ENCODE assay signal across 8 cellular contexts in genomic region chr21:45592208-45592619, GRCh38. TPM values are rescaled to one million over a fixed set of nuclear protein-coding genes. Genes with fewer than 3 reads are reported as not detected.
A peak's percentile ranks its signal among the peaks of the same experiment; 100 is the strongest.
DNase-seq lines count a peak whose midpoint lies in the region; ATAC-seq and TF ChIP-seq lines count a peak whose summit lies in the region.

No MANE protein-coding gene starts in this region.

- no CpG with 5 or more reads among the region's 3 CpGs for WGBS in mesendoderm (ENCODE audit: extremely low coverage, insufficient coverage, low lambda C conversion rate)

- H2BK5ac ChIP-seq in mesendoderm (ENCODE audit: low read length), result no peak overlapping the region

- H3K27me3 Mint-ChIP-seq in stimulated activated naive CD8-positive, alpha-beta T cell treated with anti-CD3 and anti-CD28 coated beads, Interleukin-15, Interleukin-2, amounts not matched to agents 100 ng/mL and 50 ng/mL, for 24 hours, result peaks cover 19% of the 10 kb centered on the region

- H3K4me2 ChIP-seq in mesendoderm (ENCODE audit: low read length), result no peak overlapping the region

- H2AK5ac ChIP-seq in mesendoderm (ENCODE audit: low read length), result no peak overlapping the region

- H3K4ac ChIP-seq in mesendoderm (ENCODE audit: low read depth, low read length), result no peak overlapping the region

- no peak overlapping the region for H3K9ac ChIP-seq in mesendoderm (ENCODE audit: low read length)

- peaks cover 16% of the 10 kb centered on the region for H3K4me1 Mint-ChIP-seq in stimulated activated naive CD8-positive, alpha-beta T cell treated with anti-CD3 and anti-CD28 coated beads, Interleukin-15, Interleukin-2, amounts not matched to agents 100 ng/mL and 50 ng/mL, for 24 hours (ENCODE audit: low read depth)

- DNase-seq in GM10266 (ENCODE audit: extremely low spot score) (peak; percentile 90), iris pigment epithelial cell (ENCODE audit: low read depth) (peak; percentile 11), mucosa of gallbladder (ENCODE audit: low spot score) (no peak), NCI-H2227 treated with DMSO at 0.1 percent for 48 hours (lab: John Stamatoyannopoulos, UW) (no peak), mesendoderm (no peak)
- peak; percentile 64 for DNase-seq in activated CD4-positive, alpha-beta T cell treated with anti-CD3 and anti-CD28 coated beads, Interleukin-2, amount 50 U/mL, for 1 hour

- no peak overlapping the region for H3K18ac ChIP-seq in mesendoderm (ENCODE audit: low read length)

- no peak overlapping the region for H4K5ac ChIP-seq in mesendoderm (ENCODE audit: low read length)

- no peak overlapping the region for H3K27ac ChIP-seq in mesendoderm (ENCODE audit: low read depth, low read length)

- H2BK15ac ChIP-seq in mesendoderm (replicated peaks; ENCODE audit: low read depth), result no peak overlapping the region

- no peaks in the 10 kb centered on the region for H3K27me3 ChIP-seq in mesendoderm (ENCODE audit: insufficient read depth, low read length, poor library complexity)

- H3K4me3 ChIP-seq in mesendoderm (ENCODE audit: low read length), result no peak overlapping the region

- no peak overlapping the region for H3K23ac ChIP-seq in mesendoderm (ENCODE audit: low read length)

- H3K4me3 Mint-ChIP-seq in stimulated activated naive CD8-positive, alpha-beta T cell treated with anti-CD3 and anti-CD28 coated beads, Interleukin-15, Interleukin-2, amounts not matched to agents 100 ng/mL and 50 ng/mL, for 24 hours, result no peak overlapping the region

- peaks cover 7% of the 10 kb centered on the region for H3K9me3 Mint-ChIP-seq in stimulated activated naive CD8-positive, alpha-beta T cell treated with anti-CD3 and anti-CD28 coated beads, Interleukin-15, Interleukin-2, amounts not matched to agents 100 ng/mL and 50 ng/mL, for 24 hours

- TF ChIP-seq CTCF in GM10266 (IDR thresholded peaks at IDR 0.05; ENCODE audit: control insufficient read depth, insufficient read depth, low read depth, missing control alignments), result no peak

- no peak overlapping the region for H3K56ac ChIP-seq in mesendoderm (ENCODE audit: low read length)

- H3K36me3 Mint-ChIP-seq in stimulated activated naive CD8-positive, alpha-beta T cell treated with anti-CD3 and anti-CD28 coated beads, Interleukin-15, Interleukin-2, amounts not matched to agents 100 ng/mL and 50 ng/mL, for 24 hours (ENCODE audit: low read depth), result no peaks in the 10 kb centered on the region

- peak overlapping the region; percentile 76 for H3K27ac Mint-ChIP-seq in stimulated activated naive CD8-positive, alpha-beta T cell treated with anti-CD3 and anti-CD28 coated beads, Interleukin-15, Interleukin-2, amounts not matched to agents 100 ng/mL and 50 ng/mL, for 24 hours

- peak; percentile 53 for ATAC-seq in HG02870 (IDR thresholded peaks at IDR 0.05; ENCODE audit: unreplicated experiment)

- no peaks in the 10 kb centered on the region for H3K79me1 ChIP-seq in mesendoderm (ENCODE audit: low read length)

- no peaks in the 10 kb centered on the region for H3K79me2 ChIP-seq in mesendoderm (ENCODE audit: control insufficient read depth, insufficient read depth, low read length)

- H2BK120ac ChIP-seq in mesendoderm (ENCODE audit: low read depth, low read length), result no peak overlapping the region

- no peak overlapping the region for H4K8ac ChIP-seq in mesendoderm (ENCODE audit: low read depth, low read length)

- H3K36me3 ChIP-seq in mesendoderm (ENCODE audit: control insufficient read depth, insufficient read depth, low read length), result no peaks in the 10 kb centered on the region

- no peaks in the 10 kb centered on the region for H3K4me1 ChIP-seq in mesendoderm (ENCODE audit: control insufficient read depth, low read depth, low read length)

RNA-seq across cellular contexts. Expression of gene SLC19A1, which starts 50.0 kb away (rescaled TPM):
- 7.0 TPM for total RNA-seq in mucosa of gallbladder
- 26.2 TPM for polyA plus RNA-seq in mesendoderm (2013, experiment 1 of 2)
- polyA plus RNA-seq in mesendoderm (2013, experiment 2 of 2), result 27.0 TPM

RNA-seq across cellular contexts. Expression of gene PCBP3, which starts 51.3 kb away (rescaled TPM):
- total RNA-seq in mucosa of gallbladder, result 2.1 TPM
- polyA plus RNA-seq in mesendoderm (2013, experiment 1 of 2), result 1.4 TPM
- 1.7 TPM for polyA plus RNA-seq in mesendoderm (2013, experiment 2 of 2)

Comparison
In these comparisons a context has a peak if more than half of its experiments do, and no peak if none do; other contexts are left out.
1. DNase-seq: peak in GM10266 (single experiment), activated CD4-positive, alpha-beta T cell treated with anti-CD3 and anti-CD28 coated beads, Interleukin-2, amount 50 U/mL, for 1 hour (single experiment) and iris pigment epithelial cell (single experiment); none in mucosa of gallbladder (single experiment), NCI-H2227 treated with DMSO at 0.1 percent for 48 hours (single experiment) and mesendoderm (single experiment).